In genomic region chr16:54320895-54321294, GRCh38 we compare ENCODE assay signal across 29 cellular contexts. TPM values are rescaled to one million over a fixed set of nuclear protein-coding genes. Genes with fewer than 3 reads are reported as not detected.
"Had no signal": no experiment of that assay in that cellular context is flagged by ENCODE, and none has a peak within 500 bp of the region (broad histone marks: within the 10 kb centered on the region; RNA-seq: fewer than 3 reads in every experiment).

No MANE protein-coding gene starts in this region.

- H3K27me3 ChIP-seq: brain microvascular endothelial cell had no signal

- H3K9me3 Mint-ChIP-seq: activated naive CD4-positive, alpha-beta T cell treated with anti-CD3 and anti-CD28 coated beads for 36 hours; activated T-cell treated with anti-CD3 and anti-CD28 coated beads, Interleukin-2, amount 50 U/mL, for 24 hours; IgD-negative memory B cell; T-cell had no signal

- H3K36me3 Mint-ChIP-seq: activated CD8-positive, alpha-beta memory T cell treated with anti-CD3 and anti-CD28 coated beads, Interleukin-2, amount 10 ng/mL, durations not matched to agents 7 days and 5 days; activated naive CD8-positive, alpha-beta T cell; IgD-negative memory B cell; T-cell had no signal

- H3K36me3 ChIP-seq: brain microvascular endothelial cell, WERI-Rb-1 had no signal

- H3K27me3 Mint-ChIP-seq: activated CD8-positive, alpha-beta memory T cell treated with anti-CD3 and anti-CD28 coated beads, Interleukin-2, amount 10 ng/mL, durations not matched to agents 7 days and 5 days; activated naive CD8-positive, alpha-beta T cell; activated T-cell treated with anti-CD3 and anti-CD28 coated beads, Interleukin-2, amount 50 U/mL, for 24 hours had no signal

- H3K4me3 ChIP-seq: SK-N-MC had no signal

- H3K4me3 Mint-ChIP-seq: activated CD8-positive, alpha-beta memory T cell treated with anti-CD3 and anti-CD28 coated beads, Interleukin-2, amount 10 ng/mL, durations not matched to agents 7 days and 5 days; activated naive CD4-positive, alpha-beta T cell treated with anti-CD3 and anti-CD28 coated beads for 36 hours; activated naive CD8-positive, alpha-beta T cell; activated T-cell treated with anti-CD3 and anti-CD28 coated beads, Interleukin-2, amount 50 U/mL, for 24 hours; IgD-negative memory B cell; T-cell had no signal

- ATAC-seq: activated CD4-positive, CD25-positive, alpha-beta regulatory T cell treated with anti-CD3 and anti-CD28 coated beads, Interleukin-2, amount 50 U/mL, for 24 hours; activated CD8-positive, alpha-beta memory T cell treated with anti-CD3 and anti-CD28 coated beads, Interleukin-2, amount 10 ng/mL, durations not matched to agents 7 days and 5 days; Panc1; Right ventricle myocardium inferior; T-cell had no signal

- H3K27ac ChIP-seq: brain microvascular endothelial cell, SK-N-MC, WERI-Rb-1 had no signal

- FAIRE-seq: astrocyte had no signal

- DNase-seq: activated CD4-positive, alpha-beta T cell treated with anti-CD3 and anti-CD28 coated beads for 48 hours; activated CD4-positive, alpha-beta T cell treated with anti-CD3 and anti-CD28 coated beads, Interleukin-2, amount 50 U/mL, for 4 hours; activated CD8-positive, alpha-beta memory T cell treated with anti-CD3 and anti-CD28 coated beads, Interleukin-2, amount 10 ng/mL, durations not matched to agents 7 days and 5 days; activated gamma-delta T cell; activated naive CD4-positive, alpha-beta T cell treated with anti-CD3 and anti-CD28 coated beads for 36 hours; activated T-cell treated with anti-CD3 and anti-CD28 coated beads, Interleukin-2, amount 50 U/mL, for 24 hours; amygdala; brain microvascular endothelial cell; cerebellar nuclear complex; KG1; MV-4-11; NCI-H1436; NCI-H1694 treated with DMSO at 0.1 percent for 48 hours; NCI-H2029 treated with DMSO at 0.1 percent for 48 hours; NCI-H446; NCI-H524; NCI-H748 treated with DMSO at 0.1 percent for 48 hours; OCI-M1; RPMI8226; T-cell; T-helper 2 cell; WERI-Rb-1 had no signal

- H3K4me1 Mint-ChIP-seq: activated CD8-positive, alpha-beta memory T cell treated with anti-CD3 and anti-CD28 coated beads, Interleukin-2, amount 10 ng/mL, durations not matched to agents 7 days and 5 days; T-cell had no signal

- H3K27ac Mint-ChIP-seq: activated CD8-positive, alpha-beta memory T cell treated with anti-CD3 and anti-CD28 coated beads, Interleukin-2, amount 10 ng/mL, durations not matched to agents 7 days and 5 days; activated naive CD4-positive, alpha-beta T cell treated with anti-CD3 and anti-CD28 coated beads for 36 hours; activated naive CD8-positive, alpha-beta T cell; activated T-cell treated with anti-CD3 and anti-CD28 coated beads, Interleukin-2, amount 50 U/mL, for 24 hours; IgD-negative memory B cell; T-cell had no signal

RNA-seq across cellular contexts. Expression of gene IRX3, which starts 34.3 kb away (rescaled TPM):
- total RNA-seq: activated naive CD4-positive, alpha-beta T cell treated with anti-CD3 and anti-CD28 coated beads for 36 hours had no signal
- polyA plus RNA-seq: IgD-negative memory B cell had no signal
